ENCODE assay signal across 1 cellular context in the genomic region with DNA sequence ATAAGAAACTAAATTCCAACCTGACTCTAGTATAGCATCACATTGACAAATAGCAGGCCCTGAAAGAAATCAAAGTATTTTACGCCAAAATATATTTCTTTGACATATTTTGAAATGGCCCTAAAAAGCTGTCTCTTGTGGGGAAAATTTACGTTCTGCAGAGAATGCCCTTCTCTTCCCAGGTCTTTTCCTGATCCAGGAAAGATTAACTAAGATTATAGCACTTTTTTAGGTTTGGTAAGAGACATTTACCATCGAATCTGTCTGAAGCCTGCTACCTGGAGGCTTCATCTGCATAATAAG.
TF ChIP-seq lines count a peak whose summit lies in the region.

No MANE protein-coding gene starts in this region.

TF ChIP-seq in SK-N-SH, 30 proteins besides CTCF, POLR2A, EP300 and RAD21 (continued from another document):
- TF ChIP-seq RCOR1 (IDR thresholded peaks at IDR 0.05; ENCODE audit: low read length) (no peak), NFIC (IDR thresholded peaks at IDR 0.05; ENCODE audit: borderline replicate concordance) (no peak)
